29 cellular contexts compared by ENCODE assay signal in the genomic region with DNA sequence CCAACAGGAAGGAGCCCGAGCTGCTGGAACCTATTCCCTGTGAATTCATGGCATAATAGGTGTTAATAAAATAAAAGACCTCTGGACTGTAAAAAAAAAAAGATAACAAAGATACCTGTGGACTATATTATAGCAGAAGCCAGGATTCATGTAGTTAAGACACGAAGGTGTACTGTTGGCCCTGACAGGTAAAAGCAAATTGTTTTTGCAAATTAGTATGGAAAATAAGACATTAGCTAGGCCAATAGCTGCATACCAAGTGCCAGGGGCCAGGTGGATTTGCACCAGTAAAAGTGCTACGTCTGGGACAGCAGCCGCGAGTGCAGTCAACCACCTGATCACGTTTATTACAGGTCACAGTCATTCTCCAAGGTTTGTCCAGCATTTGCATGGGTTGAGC. TPM values are rescaled to one million over a fixed set of nuclear protein-coding genes. Genes with fewer than 3 reads are reported as not detected.
"Had no signal": no experiment of that assay in that cellular context is flagged by ENCODE, and none has a peak within 500 bp of the region (broad histone marks: within the 10 kb centered on the region; RNA-seq: fewer than 3 reads in every experiment).

No MANE protein-coding gene starts in this region.

- H3K9me3 ChIP-seq: esophagus muscularis mucosa, gastroesophageal sphincter, heart right ventricle, left ventricle myocardium inferior, mucosa of descending colon, neutrophil, pancreas, spleen, stomach, thyroid gland, vagina had no signal

- H3K4me1 ChIP-seq: foreskin keratinocyte, pancreas, spleen, stomach, vagina had no signal

- ATAC-seq: foreskin keratinocyte; gastroesophageal sphincter; heart right ventricle; left colon; mucosa of descending colon; natural killer cell treated with Interleukin-12 subunit alpha and Interleukin-12 subunit beta and Interleukin-15 and Interleukin-18, amount 100 ng/mL, for 72 hours; pancreas; sciatic nerve had no signal

- H3K4me3 ChIP-seq: dorsolateral prefrontal cortex, esophagus muscularis mucosa, gastroesophageal sphincter, heart right ventricle, left ventricle myocardium inferior, lung, mucosa of descending colon, pancreas, spleen, stomach, thyroid gland, vagina had no signal

- DNase-seq: cerebellar nuclear complex; dorsolateral prefrontal cortex; effector CD4-positive, alpha-beta T cell; foreskin keratinocyte; heart right ventricle; kidney glomerular epithelial cell; left colon; left ventricle myocardium inferior; mucosa of descending colon; naive B cell; pancreas; spleen; stimulated activated CD4-positive, alpha-beta T cell treated with anti-CD3 and anti-CD28 coated beads, Interleukin-2, amount 100 ng/mL, for 48 hours; stimulated activated CD8-positive, alpha-beta memory T cell treated with anti-CD3 and anti-CD28 coated beads, Interleukin-4, amount 100 ng/mL, for 48 hours; stimulated activated naive CD4-positive, alpha-beta T cell; stomach; thyroid gland; trophoblast cell had no signal

- H3K27ac ChIP-seq: dorsolateral prefrontal cortex, epithelial cell of prostate, esophagus muscularis mucosa, foreskin keratinocyte, gastroesophageal sphincter, heart right ventricle, left ventricle myocardium inferior, neutrophil, pancreas, spleen, stomach, thyroid gland, vagina had no signal

- H3K36me3 ChIP-seq: esophagus muscularis mucosa, gastroesophageal sphincter, heart right ventricle, left ventricle myocardium inferior, neutrophil, pancreas, spleen, stomach, thyroid gland, vagina had no signal

RNA-seq across cellular contexts. Expression of a gene that starts 54.8 kb away (rescaled TPM):
- total RNA-seq: foreskin keratinocyte; mesothelial cell of epicardium; natural killer cell treated with Interleukin-12 subunit alpha and Interleukin-12 subunit beta and Interleukin-15 and Interleukin-18, amount 100 ng/mL, for 72 hours; neural crest cell; temporal lobe had no signal
